ENCODE assay signal across 1 cellular context in the genomic region with DNA sequence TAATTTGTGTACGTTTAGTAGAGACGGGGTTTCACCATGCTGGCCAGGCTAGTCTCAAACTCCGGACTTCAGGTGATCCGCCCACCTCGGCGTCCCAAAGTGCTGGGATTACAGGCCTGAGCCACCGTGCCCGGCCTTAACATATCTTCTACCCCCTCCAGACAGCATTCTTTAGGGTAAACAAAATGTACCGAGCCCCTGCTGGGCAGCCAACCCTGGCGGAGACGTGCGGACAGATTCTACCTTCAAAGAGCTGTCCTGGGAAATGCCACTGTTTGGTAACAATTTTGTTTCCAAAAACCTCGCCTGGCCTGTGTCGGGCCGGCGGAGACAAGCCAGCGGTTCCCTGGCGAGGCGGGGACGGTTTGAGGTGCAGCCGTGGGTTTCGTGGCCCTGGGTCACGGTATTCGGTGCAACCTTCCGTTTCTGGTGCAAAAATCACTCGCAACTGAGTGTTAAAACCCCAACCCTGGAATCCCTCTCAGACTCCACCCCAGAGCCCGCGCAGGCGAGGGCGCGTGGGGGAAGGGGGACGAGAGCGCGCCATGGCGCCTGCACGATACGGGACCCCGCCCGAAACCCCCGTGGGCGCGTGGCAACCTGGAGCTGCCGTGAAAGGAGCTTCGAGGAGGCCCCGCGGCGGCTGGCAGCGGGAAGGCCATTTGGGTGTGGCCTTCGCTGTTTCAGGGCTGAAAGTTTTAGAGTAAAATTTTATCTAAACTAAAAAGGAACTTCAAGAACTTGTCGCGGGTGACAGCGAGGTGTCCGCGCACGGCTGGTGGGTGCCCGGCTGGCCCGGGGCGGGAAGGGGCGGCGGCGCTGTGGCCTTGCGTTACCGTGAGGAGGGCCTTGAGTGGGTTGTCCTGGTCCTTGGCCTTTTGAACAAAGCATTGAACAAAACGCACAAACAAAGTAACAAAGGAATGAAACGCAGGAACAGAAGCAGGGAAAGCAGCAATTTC.
TF ChIP-seq lines count a peak whose summit lies in the region.

No MANE protein-coding gene starts in this region.

TF ChIP-seq in H1, 55 proteins besides CTCF, POLR2A, EP300 and RAD21:
- TF ChIP-seq, protein P1, sequence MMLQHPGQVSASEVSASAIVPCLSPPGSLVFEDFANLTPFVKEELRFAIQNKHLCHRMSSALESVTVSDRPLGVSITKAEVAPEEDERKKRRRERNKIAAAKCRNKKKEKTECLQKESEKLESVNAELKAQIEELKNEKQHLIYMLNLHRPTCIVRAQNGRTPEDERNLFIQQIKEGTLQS (IDR thresholded peaks at IDR 0.05; ENCODE audit: insufficient read depth, low read depth, low read length) = no peak
- no peak for TF ChIP-seq CBX5 (IDR thresholded peaks at IDR 0.05; ENCODE audit: low read depth, low read length)
- TF ChIP-seq JUN (IDR thresholded peaks at IDR 0.05; ENCODE audit: low read depth, low read length) = no peak
- TF ChIP-seq E2F6 (IDR thresholded peaks at IDR 0.05) = 0 out of 2 replicates have a peak, but pooled peaks have one; percentile 12
- no peak for TF ChIP-seq RXRA (IDR thresholded peaks at IDR 0.05; ENCODE audit: insufficient read depth, low read depth, low read length)
